8 cellular contexts compared by ENCODE assay signal in genomic region chrX:74015379-74016019, GRCh38.
DNase-seq lines count a peak whose midpoint lies in the region; ATAC-seq and TF ChIP-seq lines count a peak whose summit lies in the region.

No MANE protein-coding gene starts in this region.

- H3K4me2 ChIP-seq in GM23248 (ENCODE audit: unreplicated experiment) = no peak overlapping the region

- no peaks in the 10 kb centered on the region for H3K36me3 ChIP-seq in GM23248 (ENCODE audit: low read depth)

- H3K4me1 ChIP-seq in GM23248 (ENCODE audit: insufficient read depth) = no peaks in the 10 kb centered on the region

- H3K9me2 ChIP-seq in GM23248 (ENCODE audit: insufficient read depth) = no peaks in the 10 kb centered on the region

- no peaks in the 10 kb centered on the region for H3K4me1 Mint-ChIP-seq in activated naive CD4-positive, alpha-beta T cell treated with anti-CD3 and anti-CD28 coated beads for 36 hours (ENCODE audit: low read depth)

- no peak overlapping the region for H3K27ac ChIP-seq in GM23248

- H3K9me3 ChIP-seq in GM23248 (ENCODE audit: low read depth) = no peaks in the 10 kb centered on the region

- ATAC-seq in HG03571 (IDR thresholded peaks at IDR 0.05; ENCODE audit: unreplicated experiment) = no peak

- in situ Hi-C loops in GM23248 (cut with MboI) (loop anchor here (10.0 to 25.0 kb wide), 2 partner anchors 161 to 322 kb away; partner anchors contain the start of gene XIST), SK-MEL-5 (cut with HindIII; ENCODE audit: low pct_unique_long_range_greater_than_20kb, low sequenced_read_pairs) (no loop called here)

- TF ChIP-seq CTCF in LNCaP clone FGC (IDR thresholded peaks at IDR 0.05; ENCODE audit: control insufficient read depth, extremely low read depth, insufficient read depth) = peak; percentile 68

- no peak overlapping the region for H3K27ac Mint-ChIP-seq in activated naive CD4-positive, alpha-beta T cell treated with anti-CD3 and anti-CD28 coated beads for 36 hours

- no peak overlapping the region for H2AFZ ChIP-seq in GM23248

- no peaks in the 10 kb centered on the region for H3K27me3 ChIP-seq in GM23248 (replicated peaks; ENCODE audit: insufficient read depth)

- intact Hi-C loops in activated naive CD4-positive, alpha-beta T cell treated with anti-CD3 and anti-CD28 coated beads for 36 hours (cut with micrococcal nuclease) = loop anchor here (1.0 to 2.0 kb wide), 4 partner anchors 118 to 531 kb away; no protein-coding TSS in a partner anchor
- intact Hi-C loops in head of caudate nucleus (cut with DNase I) = loop anchor here (5.0 to 10.0 kb wide), 2 partner anchors 71 to 158 kb away; no protein-coding TSS in a partner anchor

- WGBS in GM23248 (ENCODE audit: low coverage in 1 of 2, low lambda C conversion rate in 2 of 2, missing lambda C conversion rate in 2 of 2), 2 experiments = 15 to 16% methylated on average over 7 of the region's 7 CpGs

- H3K79me2 ChIP-seq in GM23248 (ENCODE audit: insufficient read depth) = no peaks in the 10 kb centered on the region

- H3K27me3 Mint-ChIP-seq in activated naive CD4-positive, alpha-beta T cell treated with anti-CD3 and anti-CD28 coated beads for 36 hours (ENCODE audit: low read depth) = no peaks in the 10 kb centered on the region

- no peaks in the 10 kb centered on the region for H3K36me3 Mint-ChIP-seq in activated naive CD4-positive, alpha-beta T cell treated with anti-CD3 and anti-CD28 coated beads for 36 hours (ENCODE audit: low read depth)

- H3K4me3 Mint-ChIP-seq in activated naive CD4-positive, alpha-beta T cell treated with anti-CD3 and anti-CD28 coated beads for 36 hours = no peak overlapping the region

- DNase-seq in EL = peak; percentile 65
- peak; percentile 56 for DNase-seq in GM23248
- peak; percentile 22 for DNase-seq in LNCaP clone FGC (ENCODE audit: low read depth)
- peak; percentile 73 for DNase-seq in SK-MEL-5 (ENCODE audit: low read depth, low spot score)
- peak; percentile 72 for DNase-seq in activated naive CD4-positive, alpha-beta T cell treated with anti-CD3 and anti-CD28 coated beads for 36 hours
- DNase-seq in head of caudate nucleus = peak in 41 of 42 donors; percentile 27 to 80 (median 61)
- peak; percentile 55 for DNase-seq in renal cortical epithelial cell (ENCODE audit: low read depth)

- no peaks in the 10 kb centered on the region for H4K20me1 ChIP-seq in GM23248 (ENCODE audit: insufficient read depth)

- no peaks in the 10 kb centered on the region for H3K9me3 Mint-ChIP-seq in activated naive CD4-positive, alpha-beta T cell treated with anti-CD3 and anti-CD28 coated beads for 36 hours

- CTCF ChIA-PET in activated naive CD4-positive, alpha-beta T cell treated with anti-CD3 and anti-CD28 coated beads for 36 hours (lab: Charles Lee) = interaction anchor here (0.6 to 1.7 kb wide), 3 partner anchors 150 to 278 kb away, joined by 3 to 7 read pairs (median 3); no protein-coding TSS in a partner anchor

- no peak overlapping the region for H3K9ac ChIP-seq in GM23248

- H3F3A ChIP-seq in GM23248 (ENCODE audit: insufficient read depth) = no peaks in the 10 kb centered on the region

- H3K4me3 ChIP-seq in GM23248 = no peak overlapping the region
- no peak overlapping the region for H3K4me3 ChIP-seq in LNCaP clone FGC (ENCODE audit: low read depth, low read length)

Comparison
In these comparisons a context has a peak if more than half of its experiments do, and no peak if none do; other contexts are left out.
1. DNase-seq: peak in every context shown above with its lines; median percentile 73 in SK-MEL-5; 72 in activated naive CD4-positive, alpha-beta T cell treated with anti-CD3 and anti-CD28 coated beads for 36 hours; 65 in EL; 61 in head of caudate nucleus; 56 in GM23248; 55 in renal cortical epithelial cell; 22 in LNCaP clone FGC.